Comparison of ENCODE assay signal across 14 cellular contexts in the genomic region with DNA sequence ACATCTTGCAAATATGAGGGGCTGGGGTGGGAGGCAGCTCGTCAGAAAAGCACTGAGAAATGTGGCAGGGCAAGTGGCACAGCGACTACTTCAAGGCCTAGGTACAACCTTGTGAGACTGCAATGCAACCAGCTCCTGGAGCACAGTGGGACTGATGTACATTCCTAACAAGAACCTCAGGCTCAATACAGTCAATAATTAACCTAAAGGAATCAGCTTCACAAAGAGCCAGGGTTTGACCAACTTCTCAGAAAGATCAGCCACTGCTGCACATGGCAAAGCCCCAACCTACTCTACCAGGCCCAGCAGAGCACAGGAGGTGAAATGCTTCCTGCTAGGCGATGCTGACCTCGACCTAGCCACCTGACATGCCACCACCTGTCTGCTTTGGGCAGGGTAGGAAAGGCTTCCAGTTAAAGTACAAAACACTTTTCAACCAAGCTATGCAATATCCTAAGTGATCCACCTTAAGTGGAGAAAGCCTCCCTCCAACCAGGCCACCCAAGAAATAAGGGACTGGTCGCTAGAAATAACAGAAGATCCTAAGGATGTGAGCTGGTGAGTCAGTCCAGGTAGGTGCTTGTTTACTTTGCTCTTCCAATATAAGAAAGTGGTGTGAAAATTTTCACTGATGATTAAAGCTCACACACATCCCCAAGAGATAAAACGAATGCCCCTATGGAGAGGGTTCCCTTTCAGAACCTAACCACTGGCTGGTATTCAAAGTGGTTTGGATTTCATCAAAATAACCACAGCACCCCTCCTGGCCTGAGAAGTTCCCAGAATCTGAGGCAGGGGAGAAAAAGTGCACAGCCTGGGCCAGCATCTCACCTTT. TPM values are rescaled to one million over a fixed set of nuclear protein-coding genes. Genes with fewer than 3 reads are reported as not detected.
DNase-seq lines count a peak whose midpoint lies in the region; ATAC-seq, FAIRE-seq and TF ChIP-seq lines count a peak whose summit lies in the region.
"Had no signal": no experiment of that assay in that cellular context is flagged by ENCODE, and none has a peak within 500 bp of the region (broad histone marks: within the 10 kb centered on the region; RNA-seq: fewer than 3 reads in every experiment).

No MANE protein-coding gene starts in this region.

- H3K36me3 Mint-ChIP-seq in activated CD8-positive, alpha-beta T cell treated with anti-CD3 and anti-CD28 coated beads, Interleukin-2, amount 10 ng/mL, durations not matched to agents 7 days and 5 days (ENCODE audit: low read depth), result no peaks in the 10 kb centered on the region
- no peaks in the 10 kb centered on the region for H3K36me3 Mint-ChIP-seq in stimulated activated memory B cell treated with anti-CD40 and anti-IgM and Interleukin-4, amounts not matched to agents 10 μg/mL and 1 μg/mL and 100 μg/mL, for 72 hours

- H3K27ac Mint-ChIP-seq in activated CD8-positive, alpha-beta T cell treated with anti-CD3 and anti-CD28 coated beads, Interleukin-2, amount 10 ng/mL, durations not matched to agents 7 days and 5 days, result no peak overlapping the region
- no peak overlapping the region for H3K27ac Mint-ChIP-seq in stimulated activated memory B cell treated with anti-CD40 and anti-IgM and Interleukin-4, amounts not matched to agents 10 μg/mL and 1 μg/mL and 100 μg/mL, for 72 hours
- H3K27ac Mint-ChIP-seq: activated CD4-positive, alpha-beta T cell treated with anti-CD3 and anti-CD28 coated beads, Interleukin-2, amount 10 ng/mL, durations not matched to agents 24 days and 14 days had no signal

- H3K4me3 ChIP-seq in A549 (peak overlapping the region; percentile 92), LNCaP clone FGC (ENCODE audit: low read depth, low read length) (peak overlapping the region; percentile 69), endocrine pancreas (ENCODE audit: control insufficient read depth, insufficient read depth, low read length) (peak overlapping the region; percentile 62), mucosa of stomach (ENCODE audit: low read length) (peak overlapping the region; percentile 66)
- H3K4me3 ChIP-seq: HAP-1, heart left ventricle had no signal

- H3K9me3 Mint-ChIP-seq in activated CD8-positive, alpha-beta T cell treated with anti-CD3 and anti-CD28 coated beads, Interleukin-2, amount 10 ng/mL, durations not matched to agents 7 days and 5 days (ENCODE audit: insufficient read depth), result no peaks in the 10 kb centered on the region
- no peaks in the 10 kb centered on the region for H3K9me3 Mint-ChIP-seq in stimulated activated memory B cell treated with anti-CD40 and anti-IgM and Interleukin-4, amounts not matched to agents 10 μg/mL and 1 μg/mL and 100 μg/mL, for 72 hours
- H3K9me3 Mint-ChIP-seq: activated CD4-positive, alpha-beta T cell treated with anti-CD3 and anti-CD28 coated beads, Interleukin-2, amount 10 ng/mL, durations not matched to agents 24 days and 14 days had no signal

- no peak for TF ChIP-seq RAD21 in A549 (conservative IDR thresholded peaks at IDR 0.05 in 1 of 2, IDR thresholded peaks at IDR 0.05 in 1 of 2)

- CTCF ChIA-PET in A549 (lab: Yijun Ruan, JAX), result interaction anchor here (0.9 to 14.3 kb wide), 8 partner anchors 8 to 151 kb away, joined by 3 to 172 read pairs (median 4); no protein-coding TSS in a partner anchor
- CTCF ChIA-PET in activated CD8-positive, alpha-beta T cell treated with anti-CD3 and anti-CD28 coated beads, Interleukin-2, amount 10 ng/mL, durations not matched to agents 7 days and 5 days (lab: Charles Lee), result no interaction called here

- peak overlapping the region; percentile 74 to 92 for H3K27ac ChIP-seq in A549
- H3K27ac ChIP-seq: heart left ventricle had no signal

- TF ChIP-seq POLR2A in A549 (IDR thresholded peaks at IDR 0.05; ENCODE audit: low read length), result no peak

- DNase-seq in A549 (ENCODE audit: low read depth in 1 of 2, low spot score in 1 of 2), result peak in 1 of 2 experiments; percentile 59
- no peak for DNase-seq in LNCaP clone FGC (ENCODE audit: low read depth)
- DNase-seq in activated CD8-positive, alpha-beta T cell treated with anti-CD3 and anti-CD28 coated beads, Interleukin-2, amount 10 ng/mL, durations not matched to agents 7 days and 5 days, result no peak
- no peak for DNase-seq in GDM1 (lab: John Stamatoyannopoulos, UW)
- DNase-seq: activated CD4-positive, alpha-beta T cell treated with anti-CD3 and anti-CD28 coated beads, Interleukin-2, amount 10 ng/mL, durations not matched to agents 24 days and 14 days; activated naive CD4-positive, alpha-beta T cell treated with Interleukin-2 at 50 U/mL for 16 hours; heart left ventricle; stimulated activated CD4-positive, alpha-beta T cell treated with anti-CD3 and anti-CD28 coated beads, Interleukin-15, amount 100 ng/mL, for 24 hours; SW 1271 had no signal

- peaks cover 34% of the 10 kb centered on the region for H3K4me1 Mint-ChIP-seq in activated CD8-positive, alpha-beta T cell treated with anti-CD3 and anti-CD28 coated beads, Interleukin-2, amount 10 ng/mL, durations not matched to agents 7 days and 5 days (ENCODE audit: low read depth)
- H3K4me1 Mint-ChIP-seq in stimulated activated memory B cell treated with anti-CD40 and anti-IgM and Interleukin-4, amounts not matched to agents 10 μg/mL and 1 μg/mL and 100 μg/mL, for 72 hours, result peaks cover 54% of the 10 kb centered on the region

- TF ChIP-seq EP300 in A549 (IDR thresholded peaks at IDR 0.05), result no peak

- H3K27me3 Mint-ChIP-seq in activated CD8-positive, alpha-beta T cell treated with anti-CD3 and anti-CD28 coated beads, Interleukin-2, amount 10 ng/mL, durations not matched to agents 7 days and 5 days (ENCODE audit: low read depth), result peaks cover 75% of the 10 kb centered on the region
- peaks cover 89% of the 10 kb centered on the region for H3K27me3 Mint-ChIP-seq in stimulated activated memory B cell treated with anti-CD40 and anti-IgM and Interleukin-4, amounts not matched to agents 10 μg/mL and 1 μg/mL and 100 μg/mL, for 72 hours

- FAIRE-seq in A549 (lab: Jason Lieb, UNC), result no peak

- H3K27me3 ChIP-seq in endocrine pancreas (ENCODE audit: control insufficient read depth, insufficient read depth, low read length), result no peaks in the 10 kb centered on the region
- H3K27me3 ChIP-seq in mucosa of stomach (ENCODE audit: control insufficient read depth, insufficient read depth, low read length), result peaks cover 38% of the 10 kb centered on the region

- WGBS in A549 (ENCODE audit: missing lambda C conversion rate), result 18% methylated on average over 4 of the region's 6 CpGs

- H3K4me3 Mint-ChIP-seq in activated CD8-positive, alpha-beta T cell treated with anti-CD3 and anti-CD28 coated beads, Interleukin-2, amount 10 ng/mL, durations not matched to agents 7 days and 5 days, result no peak overlapping the region
- no peak overlapping the region for H3K4me3 Mint-ChIP-seq in stimulated activated memory B cell treated with anti-CD40 and anti-IgM and Interleukin-4, amounts not matched to agents 10 μg/mL and 1 μg/mL and 100 μg/mL, for 72 hours
- H3K4me3 Mint-ChIP-seq: activated CD4-positive, alpha-beta T cell treated with anti-CD3 and anti-CD28 coated beads, Interleukin-2, amount 10 ng/mL, durations not matched to agents 24 days and 14 days had no signal

- H3K9me3 ChIP-seq in A549 (no peaks in the 10 kb centered on the region), endocrine pancreas (ENCODE audit: control insufficient read depth, low read length) (no peaks in the 10 kb centered on the region), mucosa of stomach (ENCODE audit: control insufficient read depth, low read length) (no peaks in the 10 kb centered on the region)
- H3K9me3 ChIP-seq: HAP-1, heart left ventricle had no signal

- H3K4me1 ChIP-seq in A549 (peaks cover 59% of the 10 kb centered on the region), endocrine pancreas (ENCODE audit: control insufficient read depth, insufficient read depth, low read length) (peaks cover 5% of the 10 kb centered on the region), mucosa of stomach (ENCODE audit: control insufficient read depth, insufficient read depth, low read length) (peaks cover 70% of the 10 kb centered on the region)

- TF ChIP-seq CTCF in A549 (IDR thresholded peaks at IDR 0.05), result no peak
- TF ChIP-seq CTCF in LNCaP clone FGC (IDR thresholded peaks at IDR 0.05; ENCODE audit: control insufficient read depth, extremely low read depth, insufficient read depth), result 0 out of 2 replicates have a peak, but pooled peaks have one; percentile 16

- H3K36me3 ChIP-seq in endocrine pancreas (ENCODE audit: control insufficient read depth, insufficient read depth, low read length) (no peaks in the 10 kb centered on the region), mucosa of stomach (ENCODE audit: control insufficient read depth, insufficient read depth, low read length) (no peaks in the 10 kb centered on the region)
- H3K36me3 ChIP-seq: HAP-1, heart left ventricle had no signal

- H3K4me2 ChIP-seq in A549, result peak overlapping the region; percentile 99

- ATAC-seq in A549, result peak in 1 of 2 experiments; percentile 11; a peak in 2 of 6 replicates
- no peak for ATAC-seq in activated CD8-positive, alpha-beta T cell treated with anti-CD3 and anti-CD28 coated beads, Interleukin-2, amount 10 ng/mL, durations not matched to agents 7 days and 5 days
- no peak for ATAC-seq in GM21526 (IDR thresholded peaks at IDR 0.05; ENCODE audit: low FRiP score, unreplicated experiment)
- ATAC-seq in stimulated activated memory B cell treated with anti-CD40 and anti-IgM and Interleukin-4, amounts not matched to agents 10 μg/mL and 1 μg/mL and 100 μg/mL, for 72 hours, result no peak
- ATAC-seq: heart left ventricle had no signal

- POLR2A ChIA-PET in A549 (lab: Yijun Ruan, JAX), result interaction anchor here (1.2 to 1.8 kb wide), 3 partner anchors 84 to 152 kb away, joined by 3 to 7 read pairs (median 4); no protein-coding TSS in a partner anchor
- POLR2A ChIA-PET in activated CD8-positive, alpha-beta T cell treated with anti-CD3 and anti-CD28 coated beads, Interleukin-2, amount 10 ng/mL, durations not matched to agents 7 days and 5 days (lab: Charles Lee), result no interaction called here

- no peak overlapping the region for H3K9ac ChIP-seq in endocrine pancreas (ENCODE audit: control insufficient read depth, insufficient read depth, low read length)
- H3K9ac ChIP-seq in mucosa of stomach (ENCODE audit: low read length), result peak overlapping the region; percentile 88

TF ChIP-seq in A549, 52 proteins besides CTCF, POLR2A, EP300 and RAD21:
- no peak for TF ChIP-seq ESRRA (IDR thresholded peaks at IDR 0.05; ENCODE audit: borderline replicate concordance, low read length)
- TF ChIP-seq, protein P1, sequence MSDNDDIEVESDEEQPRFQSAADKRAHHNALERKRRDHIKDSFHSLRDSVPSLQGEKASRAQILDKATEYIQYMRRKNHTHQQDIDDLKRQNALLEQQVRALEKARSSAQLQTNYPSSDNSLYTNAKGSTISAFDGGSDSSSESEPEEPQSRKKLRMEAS (IDR thresholded peaks at IDR 0.05), result peak; percentile 29; the same call in 1 of the 2 replicates
TF ChIP-seq in A549: peak in this region for 1.

RNA-seq across cellular contexts. Expression of gene RIPK4, which starts 2.1 kb away (rescaled TPM):
- polyA plus RNA-seq in A549 (2011; rRNA removed) (3.0 and 3.3 TPM in 2 replicates), A549 (2017; fragmentation: RNase III; extraction: RNeasy Plus Mini Kit Qiagen cat#74134 plus additional on column Dnase treatment) (5.1 to 6.4 TPM (median 5.7 TPM) in 3 replicates)
- polyA plus RNA-seq in A549 (2012; cell fraction: cytosol; rRNA removed), result 5.8 and 8.1 TPM in 2 replicates
- 29.3 and 29.7 TPM in 2 replicates for polyA plus RNA-seq in A549 (2012; cell fraction: nucleus; rRNA removed)
- polyA minus RNA-seq in A549 (2011; rRNA and poly(A)+ RNA removed), result 5.0 and 8.3 TPM in 2 replicates
- total RNA-seq in activated CD8-positive, alpha-beta T cell treated with anti-CD3 and anti-CD28 coated beads, Interleukin-2, amount 10 ng/mL, durations not matched to agents 7 days and 5 days, result not detected
- total RNA-seq: activated CD4-positive, alpha-beta T cell treated with anti-CD3 and anti-CD28 coated beads, Interleukin-2, amount 10 ng/mL, durations not matched to agents 24 days and 14 days had no signal
